14 cellular contexts compared by ENCODE assay signal in genomic region chr12:92077530-92077929, GRCh38.
A peak's percentile ranks its signal among the peaks of the same experiment; 100 is the strongest.
DNase-seq lines count a peak whose midpoint lies in the region; ATAC-seq and TF ChIP-seq lines count a peak whose summit lies in the region.
"Had no signal": no experiment of that assay in that cellular context is flagged by ENCODE, and none has a peak within 500 bp of the region (broad histone marks: within the 10 kb centered on the region; RNA-seq: fewer than 3 reads in every experiment).

No MANE protein-coding gene starts in this region.

- H3K4me1 ChIP-seq in left ventricle myocardium inferior (peaks cover 61% of the 10 kb centered on the region), right atrium auricular region (peaks cover 0 to 42% of the 10 kb centered on the region in 2 donors), mesenchymal stem cell (ENCODE audit: control insufficient read depth, insufficient read depth, low read depth, low read length) (no peaks in the 10 kb centered on the region)

- H3K79me1 ChIP-seq in mesenchymal stem cell (replicated peaks; ENCODE audit: low read length, poor library complexity, severe bottlenecking): no peaks in the 10 kb centered on the region

- peaks cover 86% of the 10 kb centered on the region for H3K4me1 Mint-ChIP-seq in activated naive CD8-positive, alpha-beta T cell treated with anti-CD3 and anti-CD28 coated beads, Interleukin-2, amount 50 U/mL, for 24 hours
- peaks cover 31% of the 10 kb centered on the region for H3K4me1 Mint-ChIP-seq in type B pancreatic cell (ENCODE audit: unreplicated experiment)

- H3K27ac ChIP-seq in left ventricle myocardium inferior (replicated peaks): peak overlapping the region; percentile 44
- H3K27ac ChIP-seq in right atrium auricular region: peak overlapping the region in 1 of 2 donors; percentile 79
- H3K27ac ChIP-seq in mesenchymal stem cell (ENCODE audit: low read length, poor library complexity, severe bottlenecking): no peak overlapping the region

- H2AFZ ChIP-seq in mesenchymal stem cell (ENCODE audit: low read depth, low read length): no peak overlapping the region

- intact Hi-C loops in left ventricle myocardium inferior (cut with micrococcal nuclease): no loop called here

- no peak overlapping the region for H3K14ac ChIP-seq in mesenchymal stem cell (ENCODE audit: low read length in 2 of 2)

- H3K4me3 ChIP-seq in left ventricle myocardium inferior (no peak overlapping the region), right atrium auricular region (no peak overlapping the region), mesenchymal stem cell (ENCODE audit: insufficient read depth in 1 of 2, low read depth in 1 of 2, low read length in 2 of 2) (no peak overlapping the region)
- H3K4me3 ChIP-seq: MG63, upper lobe of left lung had no signal

- no peak overlapping the region for H3K23ac ChIP-seq in mesenchymal stem cell (ENCODE audit: low read length in 2 of 2)

- no peaks in the 10 kb centered on the region for H3K36me3 ChIP-seq in left ventricle myocardium inferior
- H3K36me3 ChIP-seq in right atrium auricular region: no peaks in the 10 kb centered on the region
- H3K36me3 ChIP-seq in mesenchymal stem cell (ENCODE audit: control insufficient read depth in 1 of 2, insufficient read depth in 2 of 2, low read depth in 1 of 2, low read length in 2 of 2): no peaks in the 10 kb centered on the region
- H3K36me3 ChIP-seq: MG63, upper lobe of left lung had no signal

- no peak overlapping the region for H2BK120ac ChIP-seq in mesenchymal stem cell (ENCODE audit: low read depth, low read length)

- no peak for TF ChIP-seq CTCF in left ventricle myocardium inferior (IDR thresholded peaks at IDR 0.05; ENCODE audit: borderline replicate concordance)
- no peak for TF ChIP-seq CTCF in right atrium auricular region (IDR thresholded peaks at IDR 0.05)
- no peak for TF ChIP-seq CTCF in type B pancreatic cell (conservative IDR thresholded peaks at IDR 0.05)

- H3K9me3 Mint-ChIP-seq in activated naive CD8-positive, alpha-beta T cell treated with anti-CD3 and anti-CD28 coated beads, Interleukin-2, amount 50 U/mL, for 24 hours: peaks cover 6% of the 10 kb centered on the region
- peaks cover 10% of the 10 kb centered on the region for H3K9me3 Mint-ChIP-seq in type B pancreatic cell

- H2BK15ac ChIP-seq in mesenchymal stem cell (ENCODE audit: low read depth, poor library complexity, severe bottlenecking): no peak overlapping the region

- H3K27me3 ChIP-seq in left ventricle myocardium inferior (ENCODE audit: low read depth): no peaks in the 10 kb centered on the region
- H3K27me3 ChIP-seq in right atrium auricular region: no peaks in the 10 kb centered on the region
- no peaks in the 10 kb centered on the region for H3K27me3 ChIP-seq in mesenchymal stem cell (ENCODE audit: control insufficient read depth in 1 of 2, insufficient read depth in 1 of 2, low read length in 2 of 2)
- H3K27me3 ChIP-seq: MG63, upper lobe of left lung had no signal

- DNase-seq in left ventricle myocardium inferior (no peak), right atrium auricular region (ENCODE audit: low spot score) (no peak), mesenchymal stem cell (no peak), type B pancreatic cell (ENCODE audit: extremely low spot score, unreplicated experiment) (no peak), foreskin melanocyte (no peak)
- no peak for DNase-seq in activated naive CD8-positive, alpha-beta T cell treated with anti-CD3 and anti-CD28 coated beads, Interleukin-2, amount 50 U/mL, for 24 hours
- DNase-seq: activated CD8-positive, alpha-beta memory T cell treated with anti-CD3 and anti-CD28 coated beads, Interleukin-2, amount 10 ng/mL, durations not matched to agents 7 days and 5 days; amygdala; NCI-H2081; NCI-H748 treated with DMSO at 0.1 percent for 48 hours; upper lobe of left lung had no signal

- WGBS in mesenchymal stem cell: 87% methylated on average over 1 of the region's 1 CpG

- H3K27ac Mint-ChIP-seq in activated naive CD8-positive, alpha-beta T cell treated with anti-CD3 and anti-CD28 coated beads, Interleukin-2, amount 50 U/mL, for 24 hours: peak overlapping the region; percentile 95
- H3K27ac Mint-ChIP-seq in type B pancreatic cell: peak overlapping the region; percentile 24
- H3K27ac Mint-ChIP-seq: activated CD8-positive, alpha-beta memory T cell treated with anti-CD3 and anti-CD28 coated beads, Interleukin-2, amount 10 ng/mL, durations not matched to agents 7 days and 5 days had no signal

- H3K9ac ChIP-seq in mesenchymal stem cell (ENCODE audit: low read length): peak overlapping the region; percentile 69

- peaks cover 10% of the 10 kb centered on the region for H3K36me3 Mint-ChIP-seq in activated naive CD8-positive, alpha-beta T cell treated with anti-CD3 and anti-CD28 coated beads, Interleukin-2, amount 50 U/mL, for 24 hours (ENCODE audit: low read depth)
- H3K36me3 Mint-ChIP-seq in type B pancreatic cell: no peaks in the 10 kb centered on the region

- ATAC-seq in activated naive CD8-positive, alpha-beta T cell treated with anti-CD3 and anti-CD28 coated beads, Interleukin-2, amount 50 U/mL, for 24 hours: no peak
- ATAC-seq in HG03354 (IDR thresholded peaks at IDR 0.05; ENCODE audit: poor library complexity, severe bottlenecking, unreplicated experiment) (no peak), GM18498 (IDR thresholded peaks at IDR 0.05; ENCODE audit: unreplicated experiment) (no peak)
- ATAC-seq: activated CD8-positive, alpha-beta memory T cell treated with anti-CD3 and anti-CD28 coated beads, Interleukin-2, amount 10 ng/mL, durations not matched to agents 7 days and 5 days had no signal

- no peaks in the 10 kb centered on the region for H3K9me3 ChIP-seq in left ventricle myocardium inferior (replicated peaks)
- no peaks in the 10 kb centered on the region for H3K9me3 ChIP-seq in right atrium auricular region
- H3K9me3 ChIP-seq in mesenchymal stem cell (ENCODE audit: control insufficient read depth, low read length): no peaks in the 10 kb centered on the region
- H3K9me3 ChIP-seq: MG63, upper lobe of left lung had no signal

- no peak overlapping the region for H3K18ac ChIP-seq in mesenchymal stem cell (ENCODE audit: low read depth in 1 of 2, low read length in 2 of 2)

- peak overlapping the region; percentile 31 for H2AK5ac ChIP-seq in mesenchymal stem cell (ENCODE audit: low read length, severe bottlenecking)

- H2BK12ac ChIP-seq in mesenchymal stem cell (ENCODE audit: low read length in 2 of 2): peak overlapping the region; percentile 73 to 83

- peak overlapping the region; percentile 18 for H3K4me3 Mint-ChIP-seq in activated naive CD8-positive, alpha-beta T cell treated with anti-CD3 and anti-CD28 coated beads, Interleukin-2, amount 50 U/mL, for 24 hours
- H3K4me3 Mint-ChIP-seq in type B pancreatic cell: no peak overlapping the region
- H3K4me3 Mint-ChIP-seq: activated CD8-positive, alpha-beta memory T cell treated with anti-CD3 and anti-CD28 coated beads, Interleukin-2, amount 10 ng/mL, durations not matched to agents 7 days and 5 days had no signal

- H3K27me3 Mint-ChIP-seq in activated naive CD8-positive, alpha-beta T cell treated with anti-CD3 and anti-CD28 coated beads, Interleukin-2, amount 50 U/mL, for 24 hours: no peaks in the 10 kb centered on the region
- H3K27me3 Mint-ChIP-seq in type B pancreatic cell: no peaks in the 10 kb centered on the region
- H3K27me3 Mint-ChIP-seq: activated CD8-positive, alpha-beta memory T cell treated with anti-CD3 and anti-CD28 coated beads, Interleukin-2, amount 10 ng/mL, durations not matched to agents 7 days and 5 days had no signal

- H3K4me2 ChIP-seq in mesenchymal stem cell (ENCODE audit: low read length, poor library complexity, severe bottlenecking): no peak overlapping the region

- H4K8ac ChIP-seq in mesenchymal stem cell (ENCODE audit: low read length): no peak overlapping the region

- H3K4ac ChIP-seq in mesenchymal stem cell (ENCODE audit: low read depth in 1 of 2, low read length in 2 of 2): peak overlapping the region in 1 of 2 experiments; percentile 32

- H2BK5ac ChIP-seq in mesenchymal stem cell (ENCODE audit: low read depth, low read length, poor library complexity, severe bottlenecking): no peak overlapping the region

- H4K91ac ChIP-seq in mesenchymal stem cell (ENCODE audit: low read length): peak overlapping the region; percentile 18
